16 cellular contexts compared by ENCODE assay signal in genomic region chr7:149454750-149455149, GRCh38. TPM values are rescaled to one million over a fixed set of nuclear protein-coding genes. Genes with fewer than 3 reads are reported as not detected.
A peak's percentile ranks its signal among the peaks of the same experiment; 100 is the strongest.
DNase-seq lines count a peak whose midpoint lies in the region; ATAC-seq and TF ChIP-seq lines count a peak whose summit lies in the region.
"Had no signal": no experiment of that assay in that cellular context is flagged by ENCODE, and none has a peak within 500 bp of the region (broad histone marks: within the 10 kb centered on the region; RNA-seq: fewer than 3 reads in every experiment).

No MANE protein-coding gene starts in this region.

- intact Hi-C loops in esophagus muscularis mucosa (cut with DNase I) = loop anchor here (5.0 to 10.0 kb wide), 2 partner anchors 32 to 210 kb away; no protein-coding TSS in a partner anchor

- 91% methylated on average over 5 of the region's 5 CpGs for WGBS in esophagus muscularis mucosa

- no peak for DNase-seq in activated T-cell treated with anti-CD3 and anti-CD28 coated beads, Interleukin-2, amount 50 U/mL, for 24 hours
- DNase-seq in activated T-cell treated with anti-CD3 and anti-CD28 coated beads, Interleukin-2, amount 50 U/mL, for 1 hour = no peak
- DNase-seq in esophagus muscularis mucosa (ENCODE audit: extremely low spot score) (peak; percentile 8), inferior parietal cortex (ENCODE audit: extremely low spot score) (no peak)
- DNase-seq in stimulated activated effector memory CD8-positive, alpha-beta T cell treated with anti-CD3 and anti-CD28 coated beads, Interleukin-12 subunit alpha, Interleukin-12 subunit beta, amount 100 ng/mL, for 72 hours (ENCODE audit: low spot score in 2 of 2) = no peak
- DNase-seq: C1 segment of cervical spinal cord; CD4-positive, alpha-beta memory T cell; COR-L47; DMS153; DMS79 treated with DMSO at 0.1 percent for 48 hours; EL; H7 had no signal

- H3K36me3 ChIP-seq in esophagus muscularis mucosa = peaks cover 45 to 72% (median 61%) of the 10 kb centered on the region in 4 donors

- peaks cover 17 to 29% (median 21%) of the 10 kb centered on the region in 4 donors for H3K4me1 ChIP-seq in esophagus muscularis mucosa

- TF ChIP-seq POLR2A in esophagus muscularis mucosa (IDR thresholded peaks at IDR 0.05; ENCODE audit: low read depth) = no peak

- H3K4me3 ChIP-seq in esophagus muscularis mucosa = no peak overlapping the region
- H3K4me3 ChIP-seq: GM23338 had no signal

- H3K27me3 Mint-ChIP-seq in activated T-cell treated with anti-CD3 and anti-CD28 coated beads, Interleukin-2, amount 50 U/mL, for 24 hours = no peaks in the 10 kb centered on the region
- H3K27me3 Mint-ChIP-seq: B cell; CD4-positive, alpha-beta memory T cell had no signal

- TF ChIP-seq EP300 in Ishikawa (IDR thresholded peaks at IDR 0.05; ENCODE audit: borderline replicate concordance) (no peak), esophagus muscularis mucosa (IDR thresholded peaks at IDR 0.05) (no peak)

- no peak overlapping the region for H3K4me3 Mint-ChIP-seq in activated T-cell treated with anti-CD3 and anti-CD28 coated beads, Interleukin-2, amount 50 U/mL, for 24 hours
- H3K4me3 Mint-ChIP-seq in stimulated activated effector memory CD8-positive, alpha-beta T cell treated with anti-CD3 and anti-CD28 coated beads, Interleukin-12 subunit alpha, Interleukin-12 subunit beta, amount 100 ng/mL, for 72 hours = no peak overlapping the region
- H3K4me3 Mint-ChIP-seq: B cell; CD4-positive, alpha-beta memory T cell; GM23338 had no signal

- H3K4me1 Mint-ChIP-seq in activated T-cell treated with anti-CD3 and anti-CD28 coated beads, Interleukin-2, amount 50 U/mL, for 24 hours (ENCODE audit: low read depth) = peaks cover 22% of the 10 kb centered on the region
- peaks cover 19% of the 10 kb centered on the region for H3K4me1 Mint-ChIP-seq in stimulated activated effector memory CD8-positive, alpha-beta T cell treated with anti-CD3 and anti-CD28 coated beads, Interleukin-12 subunit alpha, Interleukin-12 subunit beta, amount 100 ng/mL, for 72 hours

- TF ChIP-seq RAD21 in Ishikawa (IDR thresholded peaks at IDR 0.05; ENCODE audit: low read depth) = no peak

- H3K9me3 Mint-ChIP-seq in activated T-cell treated with anti-CD3 and anti-CD28 coated beads, Interleukin-2, amount 50 U/mL, for 24 hours = no peaks in the 10 kb centered on the region
- no peaks in the 10 kb centered on the region for H3K9me3 Mint-ChIP-seq in stimulated activated effector memory CD8-positive, alpha-beta T cell treated with anti-CD3 and anti-CD28 coated beads, Interleukin-12 subunit alpha, Interleukin-12 subunit beta, amount 100 ng/mL, for 72 hours
- H3K9me3 Mint-ChIP-seq: GM23338 had no signal

- peak overlapping the region; percentile 41 for H3K27ac Mint-ChIP-seq in activated T-cell treated with anti-CD3 and anti-CD28 coated beads, Interleukin-2, amount 50 U/mL, for 24 hours
- peak overlapping the region; percentile 70 for H3K27ac Mint-ChIP-seq in stimulated activated effector memory CD8-positive, alpha-beta T cell treated with anti-CD3 and anti-CD28 coated beads, Interleukin-12 subunit alpha, Interleukin-12 subunit beta, amount 100 ng/mL, for 72 hours
- H3K27ac Mint-ChIP-seq: B cell; CD4-positive, alpha-beta memory T cell; GM23338 had no signal

- H3K27ac ChIP-seq in esophagus muscularis mucosa (replicated peaks in 1 of 4) = no peak overlapping the region

- no peaks in the 10 kb centered on the region for H3K27me3 ChIP-seq in esophagus muscularis mucosa

- no peaks in the 10 kb centered on the region for H3K9me3 ChIP-seq in esophagus muscularis mucosa

- ATAC-seq in stimulated activated effector memory CD8-positive, alpha-beta T cell treated with anti-CD3 and anti-CD28 coated beads, Interleukin-12 subunit alpha, Interleukin-12 subunit beta, amount 100 ng/mL, for 72 hours = no peak
- no peak for ATAC-seq in HG03342 (IDR thresholded peaks at IDR 0.05; ENCODE audit: unreplicated experiment)
- ATAC-seq: GM23338 had no signal

- no peak for TF ChIP-seq CTCF in esophagus muscularis mucosa (IDR thresholded peaks at IDR 0.05)

- peaks cover 66% of the 10 kb centered on the region for H3K36me3 Mint-ChIP-seq in activated T-cell treated with anti-CD3 and anti-CD28 coated beads, Interleukin-2, amount 50 U/mL, for 24 hours (ENCODE audit: low read depth)
- peaks cover 69% of the 10 kb centered on the region for H3K36me3 Mint-ChIP-seq in stimulated activated effector memory CD8-positive, alpha-beta T cell treated with anti-CD3 and anti-CD28 coated beads, Interleukin-12 subunit alpha, Interleukin-12 subunit beta, amount 100 ng/mL, for 72 hours

TF ChIP-seq in Ishikawa, 13 proteins besides CTCF, POLR2A, EP300 and RAD21:
- TF ChIP-seq, protein P1, sequence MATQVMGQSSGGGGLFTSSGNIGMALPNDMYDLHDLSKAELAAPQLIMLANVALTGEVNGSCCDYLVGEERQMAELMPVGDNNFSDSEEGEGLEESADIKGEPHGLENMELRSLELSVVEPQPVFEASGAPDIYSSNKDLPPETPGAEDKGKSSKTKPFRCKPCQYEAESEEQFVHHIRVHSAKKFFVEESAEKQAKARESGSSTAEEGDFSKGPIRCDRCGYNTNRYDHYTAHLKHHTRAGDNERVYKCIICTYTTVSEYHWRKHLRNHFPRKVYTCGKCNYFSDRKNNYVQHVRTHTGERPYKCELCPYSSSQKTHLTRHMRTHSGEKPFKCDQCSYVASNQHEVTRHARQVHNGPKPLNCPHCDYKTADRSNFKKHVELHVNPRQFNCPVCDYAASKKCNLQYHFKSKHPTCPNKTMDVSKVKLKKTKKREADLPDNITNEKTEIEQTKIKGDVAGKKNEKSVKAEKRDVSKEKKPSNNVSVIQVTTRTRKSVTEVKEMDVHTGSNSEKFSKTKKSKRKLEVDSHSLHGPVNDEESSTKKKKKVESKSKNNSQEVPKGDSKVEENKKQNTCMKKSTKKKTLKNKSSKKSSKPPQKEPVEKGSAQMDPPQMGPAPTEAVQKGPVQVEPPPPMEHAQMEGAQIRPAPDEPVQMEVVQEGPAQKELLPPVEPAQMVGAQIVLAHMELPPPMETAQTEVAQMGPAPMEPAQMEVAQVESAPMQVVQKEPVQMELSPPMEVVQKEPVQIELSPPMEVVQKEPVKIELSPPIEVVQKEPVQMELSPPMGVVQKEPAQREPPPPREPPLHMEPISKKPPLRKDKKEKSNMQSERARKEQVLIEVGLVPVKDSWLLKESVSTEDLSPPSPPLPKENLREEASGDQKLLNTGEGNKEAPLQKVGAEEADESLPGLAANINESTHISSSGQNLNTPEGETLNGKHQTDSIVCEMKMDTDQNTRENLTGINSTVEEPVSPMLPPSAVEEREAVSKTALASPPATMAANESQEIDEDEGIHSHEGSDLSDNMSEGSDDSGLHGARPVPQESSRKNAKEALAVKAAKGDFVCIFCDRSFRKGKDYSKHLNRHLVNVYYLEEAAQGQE (IDR thresholded peaks at IDR 0.05; ENCODE audit: low read depth) = peak; percentile 36; the same call in 1 of the 2 replicates
- TF ChIP-seq NFIC (IDR thresholded peaks at IDR 0.05) = no peak
- no peak for TF ChIP-seq YY1 (IDR thresholded peaks at IDR 0.05; ENCODE audit: low read depth)

RNA-seq across cellular contexts. Expression of gene ZNF777, which starts 6.1 kb away (rescaled TPM):
- 10 to 100 TPM in 3 of 4 donors, 1 to 10 TPM in 1; 6.6 to 17.4 (median 13.7) TPM for total RNA-seq in esophagus muscularis mucosa

RNA-seq across cellular contexts. Expression of gene ZNF746, which starts 42.9 kb away (rescaled TPM):
- 10 to 100 TPM; 20.9 to 28.7 (median 27.9) TPM for total RNA-seq in esophagus muscularis mucosa
